Comparison of ENCODE assay signal across 8 cellular contexts in the genomic region with DNA sequence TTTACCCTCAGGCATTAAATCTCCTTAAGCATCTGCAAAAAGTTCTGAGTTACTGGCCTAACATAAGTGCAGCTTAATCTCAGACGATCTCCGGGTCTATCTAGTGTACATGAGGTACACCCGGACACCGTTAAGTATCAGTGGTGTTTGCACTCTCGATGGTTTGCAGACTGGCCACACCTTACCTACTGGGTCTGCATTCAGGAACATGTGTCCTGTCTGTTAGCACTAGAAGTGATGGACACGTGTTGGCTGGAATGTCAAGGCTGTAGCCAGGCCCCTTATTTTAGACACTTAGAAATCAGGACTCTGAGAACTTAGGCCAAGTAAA. TPM values are rescaled to one million over a fixed set of nuclear protein-coding genes. Genes with fewer than 3 reads are reported as not detected.
DNase-seq lines count a peak whose midpoint lies in the region; ATAC-seq and TF ChIP-seq lines count a peak whose summit lies in the region.

No MANE protein-coding gene starts in this region.

- H3K27ac Mint-ChIP-seq in CD14-positive monocyte: peak overlapping the region in 6 of 7 donors; percentile 24 to 71 (median 56)

- intact Hi-C loops in CD14-positive monocyte (cut with micrococcal nuclease): no loop called here
- intact Hi-C loops in lower lobe of right lung (cut with DNase I): no loop called here
- intact Hi-C loops in tibial artery (cut with DNase I; ENCODE audit: low total_unique reads): no loop called here

- H3K36me3 Mint-ChIP-seq in CD14-positive monocyte: peaks cover 13 to 17% of the 10 kb centered on the region in 2 donors

- H3K27ac ChIP-seq in lower lobe of right lung (peak overlapping the region; percentile 89), tibial artery (peak overlapping the region; percentile 84 to 94)

- H3K4me3 ChIP-seq in cardiac fibroblast (replicated peaks in 1 of 2; ENCODE audit: low read depth in 2 of 2, low read length in 2 of 2): peak overlapping the region; percentile 75 to 80
- H3K4me3 ChIP-seq in lower lobe of right lung: peak overlapping the region; percentile 91
- peak overlapping the region; percentile 71 to 97 for H3K4me3 ChIP-seq in tibial artery

- peak overlapping the region; percentile 98 to 99 for H3K4me3 Mint-ChIP-seq in CD14-positive monocyte

- H3K4me1 ChIP-seq in lower lobe of right lung (peaks cover 31% of the 10 kb centered on the region), tibial artery (peaks cover 0 to 33% (median 4%) of the 10 kb centered on the region in 4 donors)

- H3K36me3 ChIP-seq in lower lobe of right lung (peaks cover 10% of the 10 kb centered on the region), tibial artery (peaks cover 0 to 5% (median 0%) of the 10 kb centered on the region in 3 donors)

- H3K27me3 ChIP-seq in lower lobe of right lung (ENCODE audit: low read depth) (no peaks in the 10 kb centered on the region), tibial artery (no peaks in the 10 kb centered on the region)

- no peak for DNase-seq in CD14-positive monocyte (ENCODE audit: low spot score)
- peak; percentile 21 to 58 for DNase-seq in NCI-H524 (lab: John Stamatoyannopoulos, UW)
- no peak for DNase-seq in cardiac fibroblast (ENCODE audit: low read depth in 2 of 2)
- DNase-seq in lower lobe of right lung: no peak
- DNase-seq in tibial artery: no peak

- H3K9me3 ChIP-seq in lower lobe of right lung (no peaks in the 10 kb centered on the region), tibial artery (no peaks in the 10 kb centered on the region)

- TF ChIP-seq CTCF in CD14-positive monocyte (IDR thresholded peaks at IDR 0.05) (no peak), cardiac fibroblast (IDR thresholded peaks at IDR 0.05; ENCODE audit: low read depth, low read length) (no peak), lower lobe of right lung (IDR thresholded peaks at IDR 0.05) (no peak), tibial artery (IDR thresholded peaks at IDR 0.05) (no peak)

- ATAC-seq in GM21529 (IDR thresholded peaks at IDR 0.05; ENCODE audit: unreplicated experiment) (peak; percentile 7), lower lobe of right lung (peak; percentile 55 to 67), GM21619 (IDR thresholded peaks at IDR 0.05; ENCODE audit: unreplicated experiment) (no peak), GM18861 (IDR thresholded peaks at IDR 0.05; ENCODE audit: unreplicated experiment) (no peak)

- H3K27me3 Mint-ChIP-seq in CD14-positive monocyte (ENCODE audit: low read depth in 3 of 3): peaks cover 0 to 3% (median 1%) of the 10 kb centered on the region in 3 donors

- H3K9me3 Mint-ChIP-seq in CD14-positive monocyte: peaks cover 0 to 6% (median 0%) of the 10 kb centered on the region in 7 donors

- H3K4me1 Mint-ChIP-seq in CD14-positive monocyte: peaks cover 19% of the 10 kb centered on the region

RNA-seq across cellular contexts. Expression of gene AGL, which starts 0.8 kb away (rescaled TPM):
- 1 to 10 TPM; 1.2 to 3.9 TPM for polyA plus RNA-seq in CD14-positive monocyte
- 14.6 TPM for total RNA-seq in lower lobe of right lung

Comparison
In these comparisons a context has a peak if more than half of its experiments do, and no peak if none do; other contexts are left out.
1. DNase-seq: peak in NCI-H524 (2 of 2); none in CD14-positive monocyte (single experiment), cardiac fibroblast (0 of 2), lower lobe of right lung (single experiment) and tibial artery (0 of 2).
2. ATAC-seq: peak in GM21529 (single experiment) and lower lobe of right lung (2 of 2); none in GM21619 (single experiment) and GM18861 (single experiment).
3. Peak in every context shown above with its lines, with median percentiles within 50 percentile points of each other: H3K4me3 ChIP-seq.